ENCODE assay signal across 16 cellular contexts in the genomic region with DNA sequence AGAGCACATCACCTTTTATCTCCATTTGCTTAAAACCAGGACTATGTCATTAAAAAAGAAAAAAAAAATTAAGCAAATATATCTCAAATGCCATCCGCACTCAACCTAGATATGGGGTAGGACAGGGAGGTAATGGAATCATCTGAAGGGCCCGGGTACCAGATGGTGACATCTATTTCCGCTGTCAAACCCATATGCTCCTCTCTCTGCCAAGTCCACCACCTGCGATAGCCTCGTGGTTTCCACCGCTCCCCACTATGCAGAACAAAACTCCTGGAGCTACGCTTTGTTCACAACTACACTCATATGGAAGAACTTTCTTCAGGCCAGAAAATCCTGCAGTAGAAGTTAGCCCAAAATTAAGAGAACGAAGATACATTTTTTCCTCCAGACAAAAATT. TPM values are rescaled to one million over a fixed set of nuclear protein-coding genes. Genes with fewer than 3 reads are reported as not detected.
"Had no signal": no experiment of that assay in that cellular context is flagged by ENCODE, and none has a peak within 500 bp of the region (broad histone marks: within the 10 kb centered on the region; RNA-seq: fewer than 3 reads in every experiment).

No MANE protein-coding gene starts in this region.

- H3K27me3 Mint-ChIP-seq: natural killer cell treated with Interleukin-12 subunit alpha and Interleukin-12 subunit beta and Interleukin-15 and Interleukin-18, amount 100 ng/mL, for 72 hours had no signal

- H3K36me3 Mint-ChIP-seq: activated naive CD4-positive, alpha-beta T cell treated with anti-CD3 and anti-CD28 coated beads, Interleukin-2, amount 50 U/mL, for 72 hours had no signal

- H3K9me3 Mint-ChIP-seq: activated CD4-positive, alpha-beta memory T cell treated with anti-CD3 and anti-CD28 coated beads, Interleukin-2, amount 10 ng/mL, durations not matched to agents 7 days and 5 days; activated naive CD4-positive, alpha-beta T cell treated with anti-CD3 and anti-CD28 coated beads, Interleukin-2, amount 50 U/mL, for 72 hours; activated T-helper 1 cell treated with anti-CD3 and anti-CD28 coated beads, Interleukin-12 subunit alpha, Interleukin-12 subunit beta, Interleukin-2, Interleukin-4 antibody, amounts not matched to agents 30 ng/mL and 10 ng/mL and 1 ng/mL, durations not matched to agents 14 hours and 24 hours and 36 hours; natural killer cell treated with Interleukin-12 subunit alpha and Interleukin-12 subunit beta and Interleukin-15 and Interleukin-18, amount 100 ng/mL, for 72 hours had no signal

- H3K9me3 ChIP-seq: ascending aorta, breast epithelium, ovary, prostate gland, spleen, upper lobe of right lung had no signal

- H3K27ac ChIP-seq: breast epithelium, ovary, prostate gland, spleen, upper lobe of right lung had no signal

- H3K27me3 ChIP-seq: ascending aorta, breast epithelium, ovary, spleen, upper lobe of right lung had no signal

- H3K4me3 Mint-ChIP-seq: activated CD4-positive, alpha-beta memory T cell treated with anti-CD3 and anti-CD28 coated beads, Interleukin-2, amount 10 ng/mL, durations not matched to agents 7 days and 5 days; activated T-helper 1 cell treated with anti-CD3 and anti-CD28 coated beads, Interleukin-12 subunit alpha, Interleukin-12 subunit beta, Interleukin-2, Interleukin-4 antibody, amounts not matched to agents 30 ng/mL and 10 ng/mL and 1 ng/mL, durations not matched to agents 14 hours and 24 hours and 36 hours; natural killer cell treated with Interleukin-12 subunit alpha and Interleukin-12 subunit beta and Interleukin-15 and Interleukin-18, amount 100 ng/mL, for 72 hours had no signal

- H3K27ac Mint-ChIP-seq: activated CD4-positive, alpha-beta memory T cell treated with anti-CD3 and anti-CD28 coated beads, Interleukin-2, amount 10 ng/mL, durations not matched to agents 7 days and 5 days; activated T-helper 1 cell treated with anti-CD3 and anti-CD28 coated beads, Interleukin-12 subunit alpha, Interleukin-12 subunit beta, Interleukin-2, Interleukin-4 antibody, amounts not matched to agents 30 ng/mL and 10 ng/mL and 1 ng/mL, durations not matched to agents 14 hours and 24 hours and 36 hours; natural killer cell treated with Interleukin-12 subunit alpha and Interleukin-12 subunit beta and Interleukin-15 and Interleukin-18, amount 100 ng/mL, for 72 hours had no signal

- H3K36me3 ChIP-seq: breast epithelium, ovary, prostate gland, spleen, upper lobe of right lung had no signal

- H3K4me1 ChIP-seq: breast epithelium, prostate gland, spleen, upper lobe of right lung had no signal

- H3K4me3 ChIP-seq: ascending aorta, breast epithelium, ovary, prostate gland, spleen, upper lobe of right lung had no signal

- DNase-seq: activated CD4-positive, alpha-beta memory T cell treated with anti-CD3 and anti-CD28 coated beads, Interleukin-2, amount 10 ng/mL, durations not matched to agents 7 days and 5 days; activated CD4-positive, alpha-beta T cell treated with anti-CD3 and anti-CD28 coated beads for 48 hours; activated gamma-delta T cell treated with Interleukin-2 at 50 U/mL for 16 hours; effector CD4-positive, alpha-beta T cell; ovary; spleen; stimulated activated CD4-positive, alpha-beta T cell treated with anti-CD3 and anti-CD28 coated beads, Interleukin-4, amount 100 ng/mL, for 1 hour; stimulated activated naive CD4-positive, alpha-beta T cell; upper lobe of right lung had no signal

- H3K4me1 Mint-ChIP-seq: activated CD4-positive, alpha-beta memory T cell treated with anti-CD3 and anti-CD28 coated beads, Interleukin-2, amount 10 ng/mL, durations not matched to agents 7 days and 5 days had no signal

- ATAC-seq: activated naive CD4-positive, alpha-beta T cell treated with anti-CD3 and anti-CD28 coated beads, Interleukin-2, amount 50 U/mL, for 72 hours; natural killer cell treated with Interleukin-12 subunit alpha and Interleukin-12 subunit beta and Interleukin-15 and Interleukin-18, amount 100 ng/mL, for 72 hours; upper lobe of right lung had no signal

RNA-seq across cellular contexts. Expression of gene FEZ1, which starts 31.4 kb away (rescaled TPM):
- total RNA-seq: T-helper 2 cell treated with Interferon-gamma antibody and Interleukin-4, amounts not matched to agents 100 ng/mL and 5 ng/mL, for 36 hours had no signal
